In the genomic region with DNA sequence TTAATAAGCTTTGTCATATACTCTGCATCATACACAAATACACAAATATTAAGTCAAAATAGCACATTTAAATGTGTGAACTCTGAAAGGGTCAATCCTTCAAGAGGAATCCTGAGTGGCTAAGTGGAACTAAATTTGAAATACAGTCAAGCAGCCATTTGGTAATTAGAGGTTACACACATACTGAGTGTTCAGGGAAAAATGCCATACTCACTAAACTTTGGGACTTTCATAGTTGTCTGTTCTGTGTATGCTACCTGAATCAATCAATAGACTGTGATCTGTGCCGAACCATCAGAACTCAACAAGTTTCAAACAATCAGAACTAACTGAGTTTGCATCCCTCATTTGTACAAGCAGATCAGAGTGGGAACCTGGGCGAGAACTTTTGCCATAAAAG, we compare ENCODE assay signal across 2 cellular contexts.
TF ChIP-seq lines count a peak whose summit lies in the region.

No MANE protein-coding gene starts in this region.

TF ChIP-seq in IMR-90, 13 proteins besides CTCF, POLR2A, EP300 and RAD21:
- TF ChIP-seq NFE2L2 (IDR thresholded peaks at IDR 0.05; ENCODE audit: low read depth, low read length) (no peak), MXI1 (IDR thresholded peaks at IDR 0.05; ENCODE audit: borderline replicate concordance, low read depth, low read length) (no peak), CEBPB (IDR thresholded peaks at IDR 0.05; ENCODE audit: low read depth, low read length) (no peak), MAZ (IDR thresholded peaks at IDR 0.05; ENCODE audit: borderline replicate concordance, low read depth, low read length) (no peak), FOS (IDR thresholded peaks at IDR 0.05; ENCODE audit: low read depth, low read length) (no peak), SMC3 (IDR thresholded peaks at IDR 0.05; ENCODE audit: low read depth, low read length) (no peak), BHLHE40 (IDR thresholded peaks at IDR 0.05; ENCODE audit: low read depth, low read length) (no peak)

TF ChIP-seq in GM12878, 131 proteins besides CTCF, POLR2A, EP300 and RAD21:
- TF ChIP-seq STAT1 (conservative IDR thresholded peaks at IDR 0.05) (no peak), CHD4 (IDR thresholded peaks at IDR 0.05) (no peak)
